In genomic region chr16:47434274-47434673, GRCh38 we compare ENCODE assay signal across 6 cellular contexts. TPM values are rescaled to one million over a fixed set of nuclear protein-coding genes. Genes with fewer than 3 reads are reported as not detected.
A peak's percentile ranks its signal among the peaks of the same experiment; 100 is the strongest.
DNase-seq lines count a peak whose midpoint lies in the region; ATAC-seq, FAIRE-seq and TF ChIP-seq lines count a peak whose summit lies in the region.
"Not testable (repeated sequence)": the region's sequence is repeated elsewhere in the genome, so short reads cannot be mapped to it uniquely, and the experiment has no call there.

No MANE protein-coding gene starts in this region.

- POLR2A ChIA-PET in K562 (lab: Yijun Ruan, JAX), result interaction anchor here (1.2 kb wide), 2 partner anchors 9 to 12 kb away, joined by 3 to 4 read pairs; no protein-coding TSS in a partner anchor

- not testable (repeated sequence) for H3K9me1 ChIP-seq in K562 (ENCODE audit: control insufficient read depth, insufficient read depth, low read length)

- ATAC-seq in K562, result not testable (repeated sequence)

- DNase-seq in EL, result peak; percentile 3
- DNase-seq in RPMI7951 (ENCODE audit: low read depth), result peak; percentile 13
- DNase-seq in astrocyte of the hippocampus (ENCODE audit: low read depth, low spot score), result peak; percentile 36
- DNase-seq in K562 (ENCODE audit: extremely low read depth in 1 of 4, low spot score in 3 of 4); small intestine: not testable (repeated sequence)

- H3K36me3 ChIP-seq in DOHH2 (ENCODE audit: control insufficient read depth, low read length), result peaks cover 10% of the 10 kb centered on the region
- peaks cover 15% of the 10 kb centered on the region; the same call in 1 of the 3 replicates for H3K36me3 ChIP-seq in K562 (ENCODE audit: control insufficient read depth, insufficient read depth, low read length)
- not testable (repeated sequence) for H3K36me3 ChIP-seq in small intestine (ENCODE audit: control insufficient read depth in 2 of 2, insufficient read depth in 2 of 2, low read length in 2 of 2)

- CTCF ChIA-PET in K562 (lab: Yijun Ruan, JAX; ENCODE audit: low intra/inter-chr PET ratio), result not testable (repeated sequence)

- not testable (repeated sequence) for FAIRE-seq in K562 (lab: Jason Lieb, UNC)
- peak; percentile 5 for FAIRE-seq in small intestine (lab: Jason Lieb, UNC)

- not testable (repeated sequence) for H3K27ac ChIP-seq in DOHH2 (ENCODE audit: low read depth, low read length); K562 (ENCODE audit: extremely low read depth, low read depth, low read length); small intestine (ENCODE audit: low read depth in 1 of 2, low read length in 1 of 2)

- H3K27me3 ChIP-seq in DOHH2 (ENCODE audit: control insufficient read depth, low read length); K562 (ENCODE audit: control insufficient read depth in 2 of 2, insufficient read depth in 2 of 2, low read length in 2 of 2); small intestine (ENCODE audit: control insufficient read depth in 2 of 2, insufficient read depth in 2 of 2, low read length in 2 of 2): not testable (repeated sequence)

- not testable (repeated sequence) for H3K4me3 ChIP-seq in DOHH2 (ENCODE audit: low read length); K562; small intestine (ENCODE audit: low read depth in 1 of 2, low read length in 2 of 2)

- intact Hi-C loops in K562 (cut with micrococcal nuclease), result not testable (repeated sequence)

- H3F3A ChIP-seq in DOHH2 (ENCODE audit: control insufficient read depth, insufficient read depth), result not testable (repeated sequence)

- TF ChIP-seq POLR2A in K562 (conservative IDR thresholded peaks at IDR 0.05), result not testable (repeated sequence)

- H2AFZ ChIP-seq in K562 (ENCODE audit: low read depth, low read length), result not testable (repeated sequence)

- H3K9me3 ChIP-seq in DOHH2 (ENCODE audit: control insufficient read depth, insufficient read depth, low read length); K562 (replicated peaks; ENCODE audit: control insufficient read depth, insufficient read depth, low read depth, low read length); small intestine (ENCODE audit: control insufficient read depth, low read depth): not testable (repeated sequence)

- not testable (repeated sequence) for TF ChIP-seq EP300 in K562 (IDR thresholded peaks at IDR 0.05; ENCODE audit: low read length)

- not testable (repeated sequence) for H3K9me2 ChIP-seq in DOHH2 (replicated peaks; ENCODE audit: control insufficient read depth, low read length)

- TF ChIP-seq RAD21 in K562 (CRISPR knock-in tag; conservative IDR thresholded peaks at IDR 0.05 in 1 of 2, IDR thresholded peaks at IDR 0.05 in 1 of 2), result not testable (repeated sequence)

- in situ Hi-C loops in K562 (cut with MboI), result not testable (repeated sequence)

- BruUV-seq in K562 (replicated peaks; lab: Mats Ljungman, UMichigan), result not testable (repeated sequence)

- not testable (repeated sequence) for H3K9ac ChIP-seq in K562 (ENCODE audit: insufficient read depth in 1 of 2, low read depth in 2 of 2, low read length in 2 of 2)

- TF ChIP-seq CTCF in DOHH2 (IDR thresholded peaks at IDR 0.05; ENCODE audit: low read depth, low read length, poor library complexity, severe bottlenecking); K562 (IDR thresholded peaks at IDR 0.05 in 2 of 3, conservative IDR thresholded peaks at IDR 0.05 in 1 of 3; ENCODE audit: insufficient read depth in 2 of 3, low read depth in 1 of 3, low read length in 3 of 3): not testable (repeated sequence)

- not testable (repeated sequence) for H3K4me1 ChIP-seq in DOHH2 (ENCODE audit: control insufficient read depth, low read length); K562 (replicated peaks in 1 of 2; ENCODE audit: control insufficient read depth in 2 of 2, insufficient read depth in 2 of 2, low read length in 2 of 2); small intestine (ENCODE audit: control insufficient read depth in 2 of 2, insufficient read depth in 1 of 2, low read depth in 1 of 2, low read length in 1 of 2)

- H3K79me2 ChIP-seq in DOHH2 (ENCODE audit: control insufficient read depth, low read length), result peaks cover 19% of the 10 kb centered on the region
- H3K79me2 ChIP-seq in K562 (ENCODE audit: control insufficient read depth, insufficient read depth, low read length), result peaks cover 24% of the 10 kb centered on the region; the same call in 2 of the 3 replicates

- not testable (repeated sequence) for H4K20me1 ChIP-seq in DOHH2 (ENCODE audit: control insufficient read depth, insufficient read depth, low read depth, low read length); K562 (replicated peaks; ENCODE audit: control insufficient read depth, insufficient read depth, low read length)

- WGBS in K562 (ENCODE audit: insufficient coverage, low coverage, missing lambda C conversion rate), result 61% methylated on average over 2 of the region's 2 CpGs
- 83 to 91% (median 88%) methylated on average over 2 of the region's 2 CpGs for WGBS in small intestine, 3 donors

- 0 out of 2 replicates have a peak overlapping the region, but pooled peaks have one; percentile 20 for H3K4me2 ChIP-seq in DOHH2 (ENCODE audit: low read length)
- not testable (repeated sequence) for H3K4me2 ChIP-seq in K562 (ENCODE audit: insufficient read depth, low read length)

TF ChIP-seq in K562, 482 proteins besides CTCF, POLR2A, EP300 and RAD21:
- TF ChIP-seq MEIS2 (IDR thresholded peaks at IDR 0.05; ENCODE audit: partially characterized antibody), result peak; percentile 49

RNA-seq across cellular contexts. Expression of gene ITFG1, which starts 26.6 kb away (rescaled TPM):
- total RNA-seq in RPMI7951 (2014; rRNA removed; shearing (Covaris generic)), result 90.9 and 124 TPM in 2 replicates
- total RNA-seq in K562 (2011; cell fraction: chromatin; rRNA removed; ENCODE audit: low replicate concordance), result 81.3 and 185 TPM in 2 replicates
- 70.9 and 95.7 TPM in 2 replicates for total RNA-seq in K562 (2011; cell fraction: nucleolus; rRNA removed)
- total RNA-seq in K562 (2011; cell fraction: nucleoplasm; rRNA removed), result 123 and 138 TPM in 2 replicates
- total RNA-seq in K562 (2014; rRNA removed) (24.3 and 27.1 TPM in 2 replicates), K562 (2014; rRNA removed; fragmentation: Illumina TruSeq; extraction: Trizol) (60.7 and 66.9 TPM in 2 replicates), K562 (2015; rRNA removed; fragmentation: Illumina TruSeq; extraction: Trizol) (53.2 and 55.4 TPM in 2 replicates), K562 (2021) (35.8 and 37.1 TPM in 2 replicates)
- polyA plus RNA-seq in K562 (2011; rRNA removed) (66.1 and 83.5 TPM in 2 replicates), K562 (2014; fragmentation: Illumina TruSeq; extraction: Trizol) (50.8 and 61.1 TPM in 2 replicates), K562 (2014; fragmentation: Nextera tagmentation; extraction: Ambion mirVana) (10 to 100 TPM; 17.1 to 21.9 TPM), K562 (2014; rRNA removed) (24.5 and 24.7 TPM in 2 replicates), small intestine (10 to 100 TPM; 19.5 to 31.3 (median 19.7) TPM)
- 20.0 and 37.0 TPM in 2 replicates for polyA plus RNA-seq in K562 (2011; cell fraction: cytosol; rRNA removed)
- polyA plus RNA-seq in K562 (2011; cell fraction: nucleus; rRNA removed), result 18.4 and 29.4 TPM in 2 replicates
- polyA plus RNA-seq in K562 (2012), result 35.0 and 36.9 TPM in 2 replicates
- 73.3 and 75.5 TPM in 2 replicates for polyA minus RNA-seq in K562 (2011; rRNA and poly(A)+ RNA removed)
- polyA minus RNA-seq in K562 (2011; cell fraction: cytosol; rRNA and poly(A)+ RNA removed), result 13.7 and 22.6 TPM in 2 replicates
- 51.2 and 69.6 TPM in 2 replicates for polyA minus RNA-seq in K562 (2011; cell fraction: nucleus; rRNA and poly(A)+ RNA removed)

RNA-seq across cellular contexts. Expression of gene PHKB, which starts 26.9 kb away (rescaled TPM):
- 47.6 and 50.5 TPM in 2 replicates for total RNA-seq in RPMI7951 (2014; rRNA removed; shearing (Covaris generic))
- total RNA-seq in K562 (2011; cell fraction: chromatin; rRNA removed; ENCODE audit: low replicate concordance), result 210 and 638 TPM in 2 replicates
- total RNA-seq in K562 (2011; cell fraction: nucleolus; rRNA removed), result 112 and 129 TPM in 2 replicates
- 274 and 479 TPM in 2 replicates for total RNA-seq in K562 (2011; cell fraction: nucleoplasm; rRNA removed)
- total RNA-seq in K562 (2014; rRNA removed), result 59.7 and 63.3 TPM in 2 replicates
- 89.3 and 95.8 TPM in 2 replicates for total RNA-seq in K562 (2014; rRNA removed; fragmentation: Illumina TruSeq; extraction: Trizol)
- total RNA-seq in K562 (2015; rRNA removed; fragmentation: Illumina TruSeq; extraction: Trizol), result 78.1 and 83.2 TPM in 2 replicates
- total RNA-seq in K562 (2021), result 68.2 and 69.1 TPM in 2 replicates
- polyA plus RNA-seq in K562 (2011; rRNA removed), result 82.3 and 92.3 TPM in 2 replicates
- 23.0 and 44.2 TPM in 2 replicates for polyA plus RNA-seq in K562 (2011; cell fraction: cytosol; rRNA removed)
- 88.0 and 98.1 TPM in 2 replicates for polyA plus RNA-seq in K562 (2011; cell fraction: nucleus; rRNA removed)
- 57.7 and 59.2 TPM in 2 replicates for polyA plus RNA-seq in K562 (2012)
- polyA plus RNA-seq in K562 (2014; fragmentation: Illumina TruSeq; extraction: Trizol), result 53.9 and 59.9 TPM in 2 replicates
- polyA plus RNA-seq in K562 (2014; fragmentation: Nextera tagmentation; extraction: Ambion mirVana), result 10 to 100 TPM; 24.7 to 44.3 TPM
- polyA plus RNA-seq in K562 (2014; rRNA removed), result 66.0 and 67.0 TPM in 2 replicates
- polyA minus RNA-seq in K562 (2011; rRNA and poly(A)+ RNA removed), result 299 and 332 TPM in 2 replicates
- polyA minus RNA-seq in K562 (2011; cell fraction: cytosol; rRNA and poly(A)+ RNA removed), result 58.5 and 67.1 TPM in 2 replicates
- polyA minus RNA-seq in K562 (2011; cell fraction: nucleus; rRNA and poly(A)+ RNA removed), result 158 and 236 TPM in 2 replicates
- 10 to 100 TPM; 27.0 to 44.1 (median 29.9) TPM for polyA plus RNA-seq in small intestine
